ENCODE assay signal across 16 cellular contexts in genomic region chr11:50174189-50174588, GRCh38.
DNase-seq lines count a peak whose midpoint lies in the region; ATAC-seq, FAIRE-seq and TF ChIP-seq lines count a peak whose summit lies in the region.
"Had no signal": no experiment of that assay in that cellular context is flagged by ENCODE, and none has a peak within 500 bp of the region (broad histone marks: within the 10 kb centered on the region; RNA-seq: fewer than 3 reads in every experiment).

No MANE protein-coding gene starts in this region.

- POLR2A ChIA-PET in PC-9 (lab: Charles Lee; ENCODE audit: unreplicated experiment), result no interaction called here

- H3K9me2 ChIP-seq in PC-9 (ENCODE audit: insufficient read depth), result no peaks in the 10 kb centered on the region

- H3F3A ChIP-seq in PC-9 (ENCODE audit: insufficient read depth, low read depth), result no peaks in the 10 kb centered on the region

- no peaks in the 10 kb centered on the region for H4K20me1 ChIP-seq in PC-9 (ENCODE audit: insufficient read depth)

- H3K9me3 ChIP-seq in PC-9 (ENCODE audit: insufficient read depth, low read depth) (no peaks in the 10 kb centered on the region), HAP-1 (peaks cover 2% of the 10 kb centered on the region; the same call in 1 of the 2 replicates)

- H2AFZ ChIP-seq in PC-9, result no peak overlapping the region

- no peaks in the 10 kb centered on the region for H3K36me3 ChIP-seq in PC-9 (ENCODE audit: low read depth)
- no peaks in the 10 kb centered on the region for H3K36me3 ChIP-seq in HAP-1 (replicated peaks)

- no peaks in the 10 kb centered on the region for H3K79me2 ChIP-seq in PC-9 (ENCODE audit: low read depth)

- no peak overlapping the region for H3K4me3 ChIP-seq in PC-9
- no peak overlapping the region for H3K4me3 ChIP-seq in HAP-1

- TF ChIP-seq CTCF in PC-9 (conservative IDR thresholded peaks at IDR 0.05), result peak; percentile 47; the same call in 1 of the 2 replicates

- ATAC-seq in Right ventricle myocardium inferior (peak; percentile 78), GM18867 (IDR thresholded peaks at IDR 0.05; ENCODE audit: unreplicated experiment) (no peak)
- ATAC-seq in activated CD4-positive, CD25-positive, alpha-beta regulatory T cell treated with anti-CD3 and anti-CD28 coated beads, Interleukin-2, amount 50 U/mL, for 24 hours, result no peak
- ATAC-seq: stimulated activated memory B cell treated with anti-CD40 and anti-IgM and Interleukin-4, amounts not matched to agents 10 μg/mL and 1 μg/mL and 100 μg/mL, for 72 hours had no signal

- in situ Hi-C loops in HAP-1 (cut with MboI; ENCODE audit: low sequenced_read_pairs), result no loop called here

- H3K27me3 ChIP-seq in PC-9 (ENCODE audit: insufficient read depth, low read depth), result peaks cover 21% of the 10 kb centered on the region; the same call in 1 of the 2 replicates
- H3K27me3 ChIP-seq in HAP-1 (ENCODE audit: low read depth), result no peaks in the 10 kb centered on the region

- no peak overlapping the region for H3K4me2 ChIP-seq in PC-9

- H3K27ac ChIP-seq in PC-9, result no peak overlapping the region

- BruUV-seq in PC-9 (replicated peaks; lab: Mats Ljungman, UMichigan), result no TSS peak

- no peak for FAIRE-seq in urothelium cell line (lab: Jason Lieb, UNC)
- FAIRE-seq: H54 had no signal

- DNase-seq in Right ventricle myocardium inferior (ENCODE audit: missing footprints) (no peak), cardiac septum (ENCODE audit: low spot score) (no peak), PC-9 (no peak), fibroblast of peridontal ligament (ENCODE audit: extremely low read depth) (peak; percentile 3), urothelium cell line (ENCODE audit: low spot score) (peak; percentile 41), HAP-1 (ENCODE audit: low spot score in 2 of 2) (no peak)
- DNase-seq: activated T-cell treated with anti-CD3 and anti-CD28 coated beads, Interleukin-2, amount 50 U/mL, for 24 hours; foreskin melanocyte; MV-4-11; NCI-H748 treated with DMSO at 0.1 percent for 48 hours; nucleus accumbens; stimulated activated CD4-positive, alpha-beta T cell treated with anti-CD3 and anti-CD28 coated beads, Interleukin-15, amount 100 ng/mL, for 24 hours had no signal

- CTCF ChIA-PET in PC-9 (lab: Charles Lee), result no interaction called here

- no peaks in the 10 kb centered on the region for H3K4me1 ChIP-seq in PC-9 (replicated peaks; ENCODE audit: insufficient read depth)
- H3K4me1 ChIP-seq in HAP-1, result no peaks in the 10 kb centered on the region

- intact Hi-C loops in Right ventricle myocardium inferior (cut with DNase I) (no loop called here), cardiac septum (cut with DNase I) (no loop called here), PC-9 (cut with micrococcal nuclease; ENCODE audit: unreplicated experiment) (no loop called here)

Comparison
In these comparisons a context has a peak if more than half of its experiments do, and no peak if none do; other contexts are left out.
1. DNase-seq: peak in fibroblast of peridontal ligament (single experiment) and urothelium cell line (single experiment); none in Right ventricle myocardium inferior (single experiment), cardiac septum (single experiment), PC-9 (0 of 2) and HAP-1 (0 of 2).